In genomic region chr4:5918331-5919030, GRCh38 we compare ENCODE assay signal across 28 cellular contexts. TPM values are rescaled to one million over a fixed set of nuclear protein-coding genes. Genes with fewer than 3 reads are reported as not detected.
DNase-seq lines count a peak whose midpoint lies in the region; ATAC-seq, FAIRE-seq and TF ChIP-seq lines count a peak whose summit lies in the region.
"Had no signal": no experiment of that assay in that cellular context is flagged by ENCODE, and none has a peak within 500 bp of the region (broad histone marks: within the 10 kb centered on the region; RNA-seq: fewer than 3 reads in every experiment).

No MANE protein-coding gene starts in this region.

- no peaks in the 10 kb centered on the region for H3K36me3 ChIP-seq in H1 (ENCODE audit: control insufficient read depth in 2 of 4, insufficient read depth in 4 of 4, low read length in 3 of 4)
- no peaks in the 10 kb centered on the region for H3K36me3 ChIP-seq in thyroid gland
- H3K36me3 ChIP-seq: BE2C had no signal

- H3K4ac ChIP-seq in H1 (replicated peaks; ENCODE audit: insufficient read length, low read depth, low read length) = no peak overlapping the region

- no peak for TF ChIP-seq RAD21 in H1 (IDR thresholded peaks at IDR 0.05 in 1 of 2, conservative IDR thresholded peaks at IDR 0.05 in 1 of 2; ENCODE audit: low read depth in 2 of 2, low read length in 2 of 2)

- no peak overlapping the region for H3K4me2 ChIP-seq in H1 (ENCODE audit: insufficient read depth in 1 of 2, low read depth in 2 of 2, low read length in 2 of 2)

- no peak overlapping the region for H2BK120ac ChIP-seq in H1 (replicated peaks; ENCODE audit: low read depth, low read length)

- H4K91ac ChIP-seq in H1 (replicated peaks; ENCODE audit: insufficient read length, low read length) = no peak overlapping the region

- H2AK5ac ChIP-seq in H1 (ENCODE audit: low read depth, low read length) = 0 out of 2 replicates have a peak overlapping the region, but pooled peaks have one; percentile 75

- no peaks in the 10 kb centered on the region for H3K79me1 ChIP-seq in H1 (ENCODE audit: low read depth, low read length)

- peak; percentile 50 for DNase-seq in NCI-H345 (lab: John Stamatoyannopoulos, UW)
- DNase-seq in NCI-H345 treated with DMSO at 0.1 percent for 48 hours (lab: John Stamatoyannopoulos, UW; ENCODE audit: unreplicated experiment) = no peak
- DNase-seq in NCI-H146 treated with DMSO at 0.1 percent for 48 hours (lab: John Stamatoyannopoulos, UW; ENCODE audit: unreplicated experiment) = peak; percentile 3
- DNase-seq in H1 (ENCODE audit: low read depth in 1 of 2, low spot score in 2 of 2) = no peak
- DNase-seq in thyroid gland = peak; percentile 70 to 73
- DNase-seq in DMS 273 treated with DMSO at 0.1 percent for 48 hours (lab: John Stamatoyannopoulos, UW) = no peak
- DNase-seq in KBM-7 = no peak
- DNase-seq: 8988T; ACHN; BE2C; Caco-2; CD4-positive, CD25-positive, alpha-beta regulatory T cell; DMS79; EL; GF-D8; H7; MV-4-11; NCI-H1694 treated with DMSO at 0.1 percent for 48 hours; NCI-H2171 treated with DMSO at 0.1 percent for 48 hours; NCI-H446; NCI-H526; SIG-M5 had no signal

- H3K27ac ChIP-seq in H1 (ENCODE audit: low read depth, low read length) = no peak overlapping the region
- H3K27ac ChIP-seq in thyroid gland = no peak overlapping the region
- H3K27ac ChIP-seq: HL-60, SK-N-MC had no signal

- in situ Hi-C loops in KBM-7 (cut with MboI; ENCODE audit: low pct_unique_long_range_greater_than_20kb, low sequenced_read_pairs) = no loop called here

- H3K9me3 ChIP-seq in H1 (ENCODE audit: insufficient read depth in 2 of 2, low read depth in 1 of 2, low read length in 1 of 2) = peaks cover 0 to 3% of the 10 kb centered on the region in 2 experiments; a peak in 1 of 4 replicates
- no peaks in the 10 kb centered on the region for H3K9me3 ChIP-seq in thyroid gland
- H3K9me3 ChIP-seq: BE2C, Caco-2 had no signal

- H2BK12ac ChIP-seq in H1 (ENCODE audit: low read depth, low read length) = no peak overlapping the region

- POLR2A ChIA-PET in H1 (lab: Charles Lee; ENCODE audit: partially characterized antibody) = interaction anchor here (1.0 to 1.2 kb wide), 3 partner anchors 10 to 35 kb away, joined by 3 read pairs; no protein-coding TSS in a partner anchor

- no peak overlapping the region for H3K56ac ChIP-seq in H1 (replicated peaks; ENCODE audit: insufficient read length, low read depth, low read length)

- TF ChIP-seq POLR2A in H1 (IDR thresholded peaks at IDR 0.05; ENCODE audit: control extremely low read depth in 1 of 2, low read depth in 2 of 2, low read length in 2 of 2) (no peak), thyroid gland (IDR thresholded peaks at IDR 0.05) (no peak)

- H4K20me1 ChIP-seq in H1 (replicated peaks in 1 of 2; ENCODE audit: control insufficient read depth in 1 of 2, insufficient read depth in 2 of 2, low read length in 2 of 2) = no peaks in the 10 kb centered on the region

- H3K27me3 ChIP-seq in H1 (replicated peaks in 1 of 4; ENCODE audit: control insufficient read depth in 3 of 4, extremely low read depth in 1 of 4, insufficient read depth in 3 of 4, low read length in 3 of 4) (peaks cover 0 to 2% (median 0%) of the 10 kb centered on the region in 4 experiments; a peak in 1 of 7 replicates), thyroid gland (no peaks in the 10 kb centered on the region)
- H3K27me3 ChIP-seq: BE2C had no signal

- H4K5ac ChIP-seq in H1 (ENCODE audit: insufficient read length, low read depth, low read length) = no peak overlapping the region

- no peak overlapping the region for H2BK20ac ChIP-seq in H1 (ENCODE audit: low read length)

- H2BK5ac ChIP-seq in H1 (ENCODE audit: low read depth, low read length) = no peak overlapping the region; the same call in 1 of the 2 replicates

- no peaks in the 10 kb centered on the region for H3K23me2 ChIP-seq in H1 (ENCODE audit: low read depth, low read length)

- H3K18ac ChIP-seq in H1 (ENCODE audit: extremely low read depth, low read length) = no peak overlapping the region; the same call in 1 of the 2 replicates

- H3K4me1 ChIP-seq in H1 (replicated peaks in 1 of 4; ENCODE audit: control insufficient read depth in 3 of 4, insufficient read depth in 4 of 4, low read length in 3 of 4) = peaks cover 0 to 8% (median 1%) of the 10 kb centered on the region in 4 experiments; a peak in 2 of 7 replicates
- H3K4me1 ChIP-seq in thyroid gland = no peaks in the 10 kb centered on the region
- H3K4me1 ChIP-seq: BE2C, Caco-2 had no signal

- no peak overlapping the region for H3K14ac ChIP-seq in H1 (ENCODE audit: insufficient read length)

- FAIRE-seq in H1 (lab: Jason Lieb, UNC) = no peak
- FAIRE-seq: GM12891, RCC 7860 had no signal

- no peak overlapping the region for H2BK15ac ChIP-seq in H1 (ENCODE audit: low read length)

- no peak for TF ChIP-seq EP300 in H1 (IDR thresholded peaks at IDR 0.05; ENCODE audit: borderline replicate concordance in 1 of 2, low read depth in 2 of 2, low read length in 2 of 2)

- intact Hi-C loops in thyroid gland (cut with DNase I) = no loop called here

- WGBS in H1 (ENCODE audit: extremely low coverage in 1 of 2, insufficient coverage in 1 of 2, insufficient read length in 1 of 2, insufficient replicate concordance in 2 of 2, low coverage in 1 of 2, low lambda C conversion rate in 2 of 2, missing lambda C conversion rate in 1 of 2), 2 experiments = 70% methylated on average over 9 of the region's 9 CpGs; no CpG with 5 or more reads in 1 of the 2 experiments
- WGBS in thyroid gland, 2 donors = 32 to 39% methylated on average over 9 of the region's 9 CpGs

- H4K8ac ChIP-seq in H1 (ENCODE audit: extremely low read depth, insufficient read depth, low read length) = no peak overlapping the region

- no peak overlapping the region for H3K9ac ChIP-seq in H1 (replicated peaks in 1 of 4; ENCODE audit: extremely low read depth in 1 of 4, low read depth in 3 of 4, low read length in 3 of 4)

- TF ChIP-seq CTCF in H1 (IDR thresholded peaks at IDR 0.05; ENCODE audit: control extremely low read depth in 1 of 3, insufficient read depth in 1 of 3, low read depth in 1 of 3, low read length in 3 of 3) (no peak), thyroid gland (IDR thresholded peaks at IDR 0.05) (no peak)

- no peak overlapping the region for H2AFZ ChIP-seq in H1 (ENCODE audit: low read length)

- H3K4me3 ChIP-seq in H1 (ENCODE audit: extremely low read depth in 1 of 4, insufficient read depth in 2 of 4, low read depth in 3 of 4, low read length in 4 of 4) = no peak overlapping the region
- no peak overlapping the region for H3K4me3 ChIP-seq in thyroid gland (replicated peaks in 1 of 3)
- H3K4me3 ChIP-seq: SK-N-MC had no signal

- no peaks in the 10 kb centered on the region for H3K79me2 ChIP-seq in H1 (ENCODE audit: control insufficient read depth in 1 of 2, insufficient read depth in 2 of 2, low read length in 2 of 2)

- H3K23ac ChIP-seq in H1 (ENCODE audit: insufficient read length) = no peak overlapping the region

- CTCF ChIA-PET in H1 (lab: Charles Lee; ENCODE audit: partially characterized antibody) = interaction anchor here (0.8 to 2.2 kb wide), 6 partner anchors 8 to 94 kb away, joined by 3 to 6 read pairs (median 4); no protein-coding TSS in a partner anchor

- ATAC-seq in GM19452 (IDR thresholded peaks at IDR 0.05; ENCODE audit: unreplicated experiment) = no peak

TF ChIP-seq in H1, 55 proteins besides CTCF, POLR2A, EP300 and RAD21 (continues in another document):
- no peak for TF ChIP-seq FOSL1 (IDR thresholded peaks at IDR 0.05; ENCODE audit: insufficient read depth, low read depth, low read length)
- TF ChIP-seq CREB1 (IDR thresholded peaks at IDR 0.05) = no peak
- no peak for TF ChIP-seq TCF12 (IDR thresholded peaks at IDR 0.05; ENCODE audit: low read depth, low read length)
- TF ChIP-seq SIX5 (IDR thresholded peaks at IDR 0.05; ENCODE audit: low read depth, low read length) = no peak
- TF ChIP-seq SUZ12 (IDR thresholded peaks at IDR 0.05; ENCODE audit: low read length) = no peak
- no peak for TF ChIP-seq SAP30 (IDR thresholded peaks at IDR 0.05; ENCODE audit: insufficient read depth, insufficient replicate concordance, low read length)
- TF ChIP-seq ZNF274 (IDR thresholded peaks at IDR 0.05; ENCODE audit: borderline replicate concordance, extremely low read depth, low read length) = no peak
- TF ChIP-seq ATF3 (IDR thresholded peaks at IDR 0.05; ENCODE audit: insufficient read depth, low read depth, low read length) = no peak
- no peak for TF ChIP-seq PHF8 (conservative IDR thresholded peaks at IDR 0.05; ENCODE audit: low read depth, low read length)
- no peak for TF ChIP-seq E2F6 (IDR thresholded peaks at IDR 0.05)
- no peak for TF ChIP-seq SRF (IDR thresholded peaks at IDR 0.05; ENCODE audit: low read depth, low read length)
- no peak for TF ChIP-seq KDM1A (IDR thresholded peaks at IDR 0.05; ENCODE audit: borderline replicate concordance, low read length)
- TF ChIP-seq USF2 (IDR thresholded peaks at IDR 0.05; ENCODE audit: low read length) = no peak

RNA-seq across cellular contexts. Expression of gene CRMP1, which starts 25.6 kb away (rescaled TPM):
- 117 and 120 TPM in 2 replicates for total RNA-seq in H1 (2021; fragmentation: NEBNext Ultra II Directional; extraction: Animal tissue kit (Norgen Biotek cat#: 25700))
- polyA plus RNA-seq in H1 (2011; rRNA removed) = 131 and 137 TPM in 2 replicates
- 121 TPM for polyA plus RNA-seq in H1 (2011; cell fraction: cytosol; rRNA removed)
- 117 TPM for polyA plus RNA-seq in H1 (2011; cell fraction: nucleus; rRNA removed)
- polyA plus RNA-seq in H1 (2012, experiment 1 of 2) = 104 to 147 TPM (median 135 TPM) in 4 replicates
- polyA plus RNA-seq in H1 (2012, experiment 2 of 2) = 125 TPM
- 92.2 TPM for polyA plus RNA-seq in H1 (2013, experiment 1 of 2)
- 91.3 TPM for polyA plus RNA-seq in H1 (2013, experiment 2 of 2)
- 101 and 107 TPM in 2 replicates for polyA minus RNA-seq in H1 (2011; rRNA and poly(A)+ RNA removed)
- 75.3 TPM for polyA minus RNA-seq in H1 (2011; cell fraction: cytosol; rRNA and poly(A)+ RNA removed)
- 50.6 TPM for polyA minus RNA-seq in H1 (2011; cell fraction: nucleus; rRNA and poly(A)+ RNA removed)
- total RNA-seq in thyroid gland = 1 to 10 TPM in 1 of 4 donors, under 1 TPM in 2, not detected in 1; 0.63 to 3.0 (median 0.81) TPM
- total RNA-seq: Caco-2; CD4-positive, CD25-positive, alpha-beta regulatory T cell; MCF 10A had no signal
- polyA plus RNA-seq: CD4-positive, CD25-positive, alpha-beta regulatory T cell had no signal

Comparison
In these comparisons a context has a peak if more than half of its experiments do, and no peak if none do; other contexts are left out.
1. DNase-seq: peak in NCI-H345 (single experiment), NCI-H146 treated with DMSO at 0.1 percent for 48 hours (single experiment) and thyroid gland (2 of 2); none in NCI-H345 treated with DMSO at 0.1 percent for 48 hours (single experiment), H1 (0 of 2), DMS 273 treated with DMSO at 0.1 percent for 48 hours (single experiment) and KBM-7 (single experiment).
2. RNA of gene CRMP1, which starts 25.6 kb away (total RNA-seq): 117 to 120 TPM in H1; 0.63 to 3.0 TPM in thyroid gland; every median in the first group is over 10 times any median in the second.